ENCODE assay signal across 1 cellular context in genomic region chr19:49057636-49058234, GRCh38.
TF ChIP-seq lines count a peak whose summit lies in the region.

Gene CGB7, minus strand, starts transcription at chr19:49057749. Its CDS starts 2,374 bp downstream, at chr19:49055375.

TF ChIP-seq in endothelial cell of umbilical vein, 7 proteins besides CTCF, POLR2A, EP300 and RAD21:
- TF ChIP-seq JUN (IDR thresholded peaks at IDR 0.05; ENCODE audit: borderline replicate concordance, insufficient read depth, insufficient read length, low read depth), result no peak
- TF ChIP-seq EZH2 (IDR thresholded peaks at IDR 0.05; ENCODE audit: borderline replicate concordance, low read depth, low read length, severe bottlenecking), result no peak
- no peak for TF ChIP-seq MYC (IDR thresholded peaks at IDR 0.05; ENCODE audit: low read depth, low read length)
- no peak for TF ChIP-seq GATA2 (IDR thresholded peaks at IDR 0.05; ENCODE audit: insufficient read depth, insufficient read length, low read depth, low read length)
- no peak for TF ChIP-seq FOS (IDR thresholded peaks at IDR 0.05; ENCODE audit: borderline replicate concordance, insufficient read depth, low read length)
- no peak for TF ChIP-seq MAX (IDR thresholded peaks at IDR 0.05; ENCODE audit: insufficient read depth, insufficient read length)
- no peak for TF ChIP-seq POLR2AphosphoS5 (IDR thresholded peaks at IDR 0.05; ENCODE audit: insufficient read depth, low read depth, low read length)
